ENCODE assay signal across 8 cellular contexts in the genomic region with DNA sequence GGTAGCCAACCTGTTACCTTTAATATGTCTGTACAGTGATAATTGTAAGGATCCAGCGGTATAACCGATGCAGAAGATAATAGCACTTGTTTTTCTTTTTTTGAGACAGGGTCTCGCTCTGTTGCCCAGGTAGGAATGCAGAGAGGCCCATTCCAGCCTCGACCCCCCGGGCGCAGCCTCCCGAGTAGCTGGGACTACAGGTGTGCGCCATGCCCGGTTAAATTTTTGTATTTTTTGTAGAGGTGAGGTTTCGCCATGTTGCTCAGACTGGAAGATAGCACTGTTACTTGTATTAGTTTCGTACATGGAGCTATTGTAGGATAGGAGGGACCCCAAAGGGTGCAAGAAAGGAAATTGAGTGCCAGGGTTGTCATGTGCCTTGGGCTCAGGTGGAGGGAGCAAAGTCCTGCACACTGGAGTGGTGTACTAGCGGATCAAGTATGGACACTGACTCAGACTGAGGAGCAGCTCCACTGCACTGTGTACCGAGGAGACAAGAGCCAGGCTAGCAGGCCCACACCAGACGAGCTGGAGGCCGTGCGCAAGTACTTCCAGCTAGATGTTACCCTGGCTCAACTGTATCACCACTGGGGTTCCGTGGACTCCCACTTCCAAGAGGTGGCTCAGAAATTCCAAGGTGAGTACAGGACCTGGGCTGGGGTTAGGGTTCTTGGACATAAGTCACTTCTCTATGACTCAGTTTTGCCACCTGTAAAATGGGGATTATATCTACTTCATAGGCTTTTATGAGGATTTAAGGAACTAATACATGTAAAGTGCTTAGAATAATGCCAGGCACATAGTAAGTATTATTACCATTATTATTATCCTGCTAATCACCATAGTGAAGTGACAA. TPM values are rescaled to one million over a fixed set of nuclear protein-coding genes. Genes with fewer than 3 reads are reported as not detected.
A peak's percentile ranks its signal among the peaks of the same experiment; 100 is the strongest.
DNase-seq lines count a peak whose midpoint lies in the region; ATAC-seq and TF ChIP-seq lines count a peak whose summit lies in the region.

No MANE protein-coding gene starts in this region.

- intact Hi-C loops in Calu3 (cut with micrococcal nuclease; ENCODE audit: unreplicated experiment) = no loop called here

- H3K4me1 Mint-ChIP-seq in Calu3 (ENCODE audit: low read depth, unreplicated experiment) = peaks cover 7% of the 10 kb centered on the region

- H3K27ac ChIP-seq in muscle layer of colon (ENCODE audit: low read depth, low read length) = peak overlapping the region; percentile 95

- no peak overlapping the region for H3K27ac Mint-ChIP-seq in Calu3 (ENCODE audit: unreplicated experiment)

- H3K27me3 ChIP-seq in muscle layer of colon (ENCODE audit: control insufficient read depth in 1 of 2, insufficient read depth in 2 of 2, low read length in 2 of 2) = no peaks in the 10 kb centered on the region

- DNase-seq in Calu3 (peak; percentile 17), NAMALWA (ENCODE audit: low spot score) (peak; percentile 57), choroid plexus epithelial cell (ENCODE audit: low read depth) (peak; percentile 52), DMS153 treated with DMSO at 0.1 percent for 48 hours (lab: John Stamatoyannopoulos, UW; ENCODE audit: unreplicated experiment) (no peak)

- CTCF ChIA-PET in Calu3 (lab: Charles Lee) = no interaction called here

- TSS peak; percentile 61 for BruUV-seq in Calu3 (replicated peaks; lab: Mats Ljungman, UMichigan)

- peak overlapping the region; percentile 88 for H3K4me3 Mint-ChIP-seq in Calu3 (ENCODE audit: low read depth, unreplicated experiment)

- no peaks in the 10 kb centered on the region for H3K9me3 Mint-ChIP-seq in Calu3 (ENCODE audit: low read depth, unreplicated experiment)

- no peaks in the 10 kb centered on the region for H3K27me3 Mint-ChIP-seq in Calu3 (ENCODE audit: unreplicated experiment)

- TF ChIP-seq CTCF in Calu3 (IDR thresholded peaks at IDR 0.05; ENCODE audit: unreplicated experiment) (no peak), choroid plexus epithelial cell (conservative IDR thresholded peaks at IDR 0.05; ENCODE audit: low read depth, low read length) (no peak)

- peaks cover 39% of the 10 kb centered on the region for H3K4me1 ChIP-seq in muscle layer of colon (ENCODE audit: insufficient read depth, low read length)

- H3K36me3 ChIP-seq in muscle layer of colon (ENCODE audit: insufficient read depth, low read length) = peaks cover 61% of the 10 kb centered on the region

- ATAC-seq in HG03378 (IDR thresholded peaks at IDR 0.05; ENCODE audit: unreplicated experiment) = no peak
- ATAC-seq in GM21447 (IDR thresholded peaks at IDR 0.05; ENCODE audit: unreplicated experiment) = no peak
- no peak for ATAC-seq in GM19455 (IDR thresholded peaks at IDR 0.05; ENCODE audit: unreplicated experiment)

- H3K9ac ChIP-seq in muscle layer of colon (ENCODE audit: low read length) = peak overlapping the region; percentile 69

- no peaks in the 10 kb centered on the region for H3K9me3 ChIP-seq in muscle layer of colon (ENCODE audit: low read length)

- H3K36me3 Mint-ChIP-seq in Calu3 (ENCODE audit: insufficient read depth, unreplicated experiment) = peaks cover 30% of the 10 kb centered on the region

- peak overlapping the region; percentile 84 for H3K4me3 ChIP-seq in choroid plexus epithelial cell (ENCODE audit: low read depth, low read length)
- H3K4me3 ChIP-seq in muscle layer of colon (ENCODE audit: low read depth in 1 of 2, low read length in 2 of 2) = peak overlapping the region; percentile 60 to 89

RNA-seq across cellular contexts. Expression of gene OGG1, which starts 1.0 kb away (rescaled TPM):
- total RNA-seq in Calu3 (2022) = 17.1 and 21.8 TPM in 2 replicates

RNA-seq across cellular contexts. Expression of gene CAMK1, which starts 19.0 kb away (rescaled TPM):
- 4.1 and 7.2 TPM in 2 replicates for total RNA-seq in Calu3 (2022)

RNA-seq across cellular contexts. Expression of gene BRPF1, which starts 19.2 kb away (rescaled TPM):
- total RNA-seq in Calu3 (2022) = 19.8 and 20.4 TPM in 2 replicates

RNA-seq across cellular contexts. Expression of gene TADA3, which starts 41.5 kb away (rescaled TPM):
- total RNA-seq in Calu3 (2022) = 45.8 and 48.5 TPM in 2 replicates

RNA-seq across cellular contexts. Expression of gene ARPC4, which starts 42.1 kb away (rescaled TPM):
- 133 and 141 TPM in 2 replicates for total RNA-seq in Calu3 (2022)
